Comparison of ENCODE assay signal across 19 cellular contexts in genomic region chr7:3157541-3158287, GRCh38.
DNase-seq lines count a peak whose midpoint lies in the region; ATAC-seq and TF ChIP-seq lines count a peak whose summit lies in the region.
"Had no signal": no experiment of that assay in that cellular context is flagged by ENCODE, and none has a peak within 500 bp of the region (broad histone marks: within the 10 kb centered on the region; RNA-seq: fewer than 3 reads in every experiment).

No MANE protein-coding gene starts in this region.

- peak overlapping the region; percentile 3 for H2AK5ac ChIP-seq in mesenchymal stem cell (ENCODE audit: low read length, severe bottlenecking)

- peaks cover 10% of the 10 kb centered on the region for H3K4me1 ChIP-seq in mesenchymal stem cell (ENCODE audit: control insufficient read depth, insufficient read depth, low read depth, low read length)
- H3K4me1 ChIP-seq: stomach had no signal

- H3K9me3 ChIP-seq in mesenchymal stem cell (ENCODE audit: control insufficient read depth, low read length) = no peaks in the 10 kb centered on the region
- H3K9me3 ChIP-seq: pancreas had no signal

- no peak overlapping the region for H3K18ac ChIP-seq in mesenchymal stem cell (ENCODE audit: low read depth in 1 of 2, low read length in 2 of 2)

- 71% methylated on average over 18 of the region's 20 CpGs for WGBS in mesenchymal stem cell

- peak overlapping the region; percentile 78 for H3K9ac ChIP-seq in mesenchymal stem cell (ENCODE audit: low read length)

- intact Hi-C loops in Calu3 (cut with micrococcal nuclease; ENCODE audit: unreplicated experiment) = loop anchor here (5.0 kb wide), 1 partner anchor 40 kb away; no protein-coding TSS in a partner anchor

- H3K79me1 ChIP-seq in mesenchymal stem cell (replicated peaks; ENCODE audit: low read length, poor library complexity, severe bottlenecking) = no peaks in the 10 kb centered on the region

- no TSS peak for BruUV-seq in Calu3 (replicated peaks; lab: Mats Ljungman, UMichigan)

- H3K36me3 Mint-ChIP-seq in Calu3 (ENCODE audit: insufficient read depth, unreplicated experiment) = peaks cover 5% of the 10 kb centered on the region

- H2BK15ac ChIP-seq in mesenchymal stem cell (ENCODE audit: low read depth, poor library complexity, severe bottlenecking) = no peak overlapping the region

- CTCF ChIA-PET in Calu3 (lab: Charles Lee) = no interaction called here

- DNase-seq in Calu3 (peak; percentile 16), LHCN-M2 (ENCODE audit: low read depth) (peak; percentile 26), cardiac fibroblast (ENCODE audit: low read depth in 2 of 2) (peak; percentile 34 to 36), mesenchymal stem cell (no peak), NCI-H1436 (lab: John Stamatoyannopoulos, UW) (no peak), HuH-7 (ENCODE audit: low spot score) (no peak), T-helper 1 cell (no peak)
- no peak for DNase-seq in stimulated activated naive CD8-positive, alpha-beta T cell treated with anti-CD3 and anti-CD28 coated beads, Interleukin-15, Interleukin-2, amounts not matched to agents 100 U/mL and 50 U/mL, for 24 hours
- DNase-seq: activated naive CD4-positive, alpha-beta T cell treated with Interleukin-2 at 50 U/mL for 16 hours; central memory CD4-positive, alpha-beta T cell; DMS79 treated with DMSO at 0.1 percent for 48 hours; kidney; NCI-H1417; NCI-H446; stomach had no signal

- no peak overlapping the region for H2BK12ac ChIP-seq in mesenchymal stem cell (ENCODE audit: low read length in 2 of 2)

- no peak overlapping the region for H2AFZ ChIP-seq in mesenchymal stem cell (ENCODE audit: low read depth, low read length)

- H4K91ac ChIP-seq in mesenchymal stem cell (ENCODE audit: low read length) = no peak overlapping the region

- no peak overlapping the region for H3K23ac ChIP-seq in mesenchymal stem cell (ENCODE audit: low read length in 2 of 2)

- ATAC-seq in stimulated activated naive CD8-positive, alpha-beta T cell treated with anti-CD3 and anti-CD28 coated beads, Interleukin-15, Interleukin-2, amounts not matched to agents 100 U/mL and 50 U/mL, for 24 hours = no peak
- ATAC-seq: K562, pancreas had no signal

- H3K4me3 Mint-ChIP-seq in Calu3 (ENCODE audit: low read depth, unreplicated experiment) = no peak overlapping the region

- no peak overlapping the region for H4K8ac ChIP-seq in mesenchymal stem cell (ENCODE audit: low read length)

- H3K27ac Mint-ChIP-seq in Calu3 (ENCODE audit: unreplicated experiment) = no peak overlapping the region

- no peak overlapping the region for H3K4me2 ChIP-seq in mesenchymal stem cell (ENCODE audit: low read length, poor library complexity, severe bottlenecking)

- peak overlapping the region in 1 of 2 experiments; percentile 23 for H3K14ac ChIP-seq in mesenchymal stem cell (ENCODE audit: low read length in 2 of 2)

- H2BK120ac ChIP-seq in mesenchymal stem cell (ENCODE audit: low read depth, low read length) = no peak overlapping the region

- TF ChIP-seq CTCF in Calu3 (IDR thresholded peaks at IDR 0.05; ENCODE audit: unreplicated experiment) (no peak), cardiac fibroblast (IDR thresholded peaks at IDR 0.05; ENCODE audit: low read depth, low read length) (no peak)

- H3K27ac ChIP-seq in mesenchymal stem cell (ENCODE audit: low read length, poor library complexity, severe bottlenecking) = no peak overlapping the region
- H3K27ac ChIP-seq: C4-2B, pancreas, SK-N-MC, stomach had no signal

- H3K4me3 ChIP-seq in cardiac fibroblast (replicated peaks in 1 of 2; ENCODE audit: low read depth in 2 of 2, low read length in 2 of 2) = peak overlapping the region in 1 of 2 donors; percentile 9
- peak overlapping the region in 1 of 2 experiments; percentile 40 for H3K4me3 ChIP-seq in mesenchymal stem cell (ENCODE audit: insufficient read depth in 1 of 2, low read depth in 1 of 2, low read length in 2 of 2)
- H3K4me3 ChIP-seq: K562, pancreas, SK-N-MC, stomach had no signal

- H3K27me3 ChIP-seq in mesenchymal stem cell (ENCODE audit: control insufficient read depth in 1 of 2, insufficient read depth in 1 of 2, low read length in 2 of 2) = peaks cover 7 to 15% of the 10 kb centered on the region in 2 experiments
- H3K27me3 ChIP-seq: pancreas had no signal

- H3K27me3 Mint-ChIP-seq in Calu3 (ENCODE audit: unreplicated experiment) = no peaks in the 10 kb centered on the region

- no peaks in the 10 kb centered on the region for H3K9me3 Mint-ChIP-seq in Calu3 (ENCODE audit: low read depth, unreplicated experiment)

- peaks cover 34% of the 10 kb centered on the region for H3K4me1 Mint-ChIP-seq in Calu3 (ENCODE audit: low read depth, unreplicated experiment)

- no peak overlapping the region for H2BK5ac ChIP-seq in mesenchymal stem cell (ENCODE audit: low read depth, low read length, poor library complexity, severe bottlenecking)

- H3K4ac ChIP-seq in mesenchymal stem cell (ENCODE audit: low read depth in 1 of 2, low read length in 2 of 2) = no peak overlapping the region

- H3K36me3 ChIP-seq in mesenchymal stem cell (ENCODE audit: control insufficient read depth in 1 of 2, insufficient read depth in 2 of 2, low read depth in 1 of 2, low read length in 2 of 2) = no peaks in the 10 kb centered on the region
- H3K36me3 ChIP-seq: pancreas, stomach had no signal

Comparison
In these comparisons a context has a peak if more than half of its experiments do, and no peak if none do; other contexts are left out.
1. DNase-seq: peak in Calu3 (single experiment), LHCN-M2 (single experiment) and cardiac fibroblast (2 of 2); none in mesenchymal stem cell (single experiment), NCI-H1436 (single experiment), HuH-7 (single experiment), stimulated activated naive CD8-positive, alpha-beta T cell treated with anti-CD3 and anti-CD28 coated beads, Interleukin-15, Interleukin-2, amounts not matched to agents 100 U/mL and 50 U/mL, for 24 hours (single experiment) and T-helper 1 cell (0 of 5).